8 cellular contexts compared by ENCODE assay signal in genomic region chr10:46634698-46635097, GRCh38. TPM values are rescaled to one million over a fixed set of nuclear protein-coding genes. Genes with fewer than 3 reads are reported as not detected.
DNase-seq lines count a peak whose midpoint lies in the region; ATAC-seq, FAIRE-seq and TF ChIP-seq lines count a peak whose summit lies in the region.
"Not testable (repeated sequence)": the region's sequence is repeated elsewhere in the genome, so short reads cannot be mapped to it uniquely, and the experiment has no call there.

No MANE protein-coding gene starts in this region.

- H3K4me2 ChIP-seq in GM23338 (peak overlapping the region; percentile 62; the same call in 1 of the 2 replicates), K562 (ENCODE audit: insufficient read depth, low read length) (peak overlapping the region; percentile 60; the same call in 1 of the 2 replicates), hepatocyte (peak overlapping the region; percentile 73)

- H3K9me1 ChIP-seq in K562 (ENCODE audit: control insufficient read depth, insufficient read depth, low read length) = not testable (repeated sequence)

- not testable (repeated sequence) for TF ChIP-seq RAD21 in K562 (CRISPR knock-in tag; conservative IDR thresholded peaks at IDR 0.05 in 1 of 2, IDR thresholded peaks at IDR 0.05 in 1 of 2)

- H3K4me1 Mint-ChIP-seq in GM23338, nephron: not testable (repeated sequence)

- not testable (repeated sequence) for FAIRE-seq in K562 (lab: Jason Lieb, UNC)
- peak; percentile 62 for FAIRE-seq in endometrium (lab: Jason Lieb, UNC)

- H3K9ac ChIP-seq in K562 (ENCODE audit: insufficient read depth in 1 of 2, low read depth in 2 of 2, low read length in 2 of 2) = not testable (repeated sequence)

- not testable (repeated sequence) for H3K9me3 ChIP-seq in RWPE2 (ENCODE audit: severe bottlenecking); K562 (replicated peaks; ENCODE audit: control insufficient read depth, insufficient read depth, low read depth, low read length); hepatocyte (ENCODE audit: low read depth); aorta (ENCODE audit: control insufficient read depth, low read length)

- not testable (repeated sequence) for H3K36me3 ChIP-seq in GM23338 (ENCODE audit: insufficient read depth); RWPE2 (ENCODE audit: low read depth); K562 (ENCODE audit: control insufficient read depth, insufficient read depth, low read length); hepatocyte (replicated peaks; ENCODE audit: insufficient read depth, low read depth); aorta (ENCODE audit: control insufficient read depth in 1 of 2, insufficient read depth in 2 of 2, low read length in 1 of 2)

- H3F3A ChIP-seq in GM23338 (replicated peaks; ENCODE audit: low read depth) = not testable (repeated sequence)

- in situ Hi-C loops in K562 (cut with MboI) = not testable (repeated sequence)

- not testable (repeated sequence) for ATAC-seq in GM23338; RWPE2 (ENCODE audit: low read depth)
- ATAC-seq in K562 (peak; percentile 52), sciatic nerve (peak; percentile 59), aorta (ENCODE audit: low FRiP score) (peak; percentile 45)

- not testable (repeated sequence) for TF ChIP-seq EP300 in K562 (IDR thresholded peaks at IDR 0.05; ENCODE audit: low read length)

- intact Hi-C loops in K562 (cut with micrococcal nuclease); sciatic nerve (cut with DNase I); aorta (cut with DNase I): not testable (repeated sequence)

- peak overlapping the region; percentile 65 for H3K4me3 Mint-ChIP-seq in GM23338
- peak overlapping the region; percentile 72 to 82 (median 80) for H3K4me3 Mint-ChIP-seq in nephron

- H3K4me3 ChIP-seq in GM23338; K562; hepatocyte; aorta (ENCODE audit: low read length in 2 of 2): not testable (repeated sequence)
- H3K4me3 ChIP-seq in RWPE2 (ENCODE audit: severe bottlenecking) = peak overlapping the region; percentile 20

- TF ChIP-seq CTCF in GM23338 (conservative IDR thresholded peaks at IDR 0.05; ENCODE audit: low read depth in 2 of 2); RWPE2 (IDR thresholded peaks at IDR 0.05; ENCODE audit: poor library complexity, severe bottlenecking); K562 (IDR thresholded peaks at IDR 0.05 in 2 of 3, conservative IDR thresholded peaks at IDR 0.05 in 1 of 3; ENCODE audit: insufficient read depth in 2 of 3, low read depth in 1 of 3, low read length in 3 of 3); hepatocyte (IDR thresholded peaks at IDR 0.05; ENCODE audit: poor library complexity); nephron (IDR thresholded peaks at IDR 0.05; ENCODE audit: unreplicated experiment in 3 of 3): not testable (repeated sequence)

- H3K27ac ChIP-seq in GM23338 (ENCODE audit: low read depth); RWPE2 (ENCODE audit: poor library complexity, severe bottlenecking); K562 (ENCODE audit: extremely low read depth, low read depth, low read length); aorta (ENCODE audit: low read depth in 1 of 2, low read length in 2 of 2): not testable (repeated sequence)
- H3K27ac ChIP-seq in hepatocyte = peak overlapping the region; percentile 40

- CTCF ChIA-PET in K562 (lab: Yijun Ruan, JAX; ENCODE audit: low intra/inter-chr PET ratio) = not testable (repeated sequence)

- H3K27me3 Mint-ChIP-seq in GM23338 (ENCODE audit: insufficient read depth, low read depth, poor library complexity); nephron (ENCODE audit: low read depth): not testable (repeated sequence)

- H2AFZ ChIP-seq in GM23338, hepatocyte: not testable (repeated sequence)
- H2AFZ ChIP-seq in K562 (ENCODE audit: low read depth, low read length) = peak overlapping the region; percentile 72; the same call in 1 of the 2 replicates

- H4K20me1 ChIP-seq in GM23338 (replicated peaks; ENCODE audit: insufficient read depth); K562 (replicated peaks; ENCODE audit: control insufficient read depth, insufficient read depth, low read length); hepatocyte (ENCODE audit: insufficient read depth, poor library complexity, severe bottlenecking): not testable (repeated sequence)

- not testable (repeated sequence) for H3K27ac Mint-ChIP-seq in GM23338
- peak overlapping the region in 2 of 3 experiments; percentile 77 to 88 for H3K27ac Mint-ChIP-seq in nephron

- not testable (repeated sequence) for H3K27me3 ChIP-seq in GM23338 (ENCODE audit: insufficient read depth); RWPE2 (ENCODE audit: insufficient read depth, poor library complexity, severe bottlenecking); K562 (ENCODE audit: control insufficient read depth in 2 of 2, insufficient read depth in 2 of 2, low read length in 2 of 2); hepatocyte; aorta (ENCODE audit: control insufficient read depth in 1 of 2, insufficient read depth in 2 of 2, low read length in 1 of 2)

- not testable (repeated sequence) for H3K79me2 ChIP-seq in GM23338 (replicated peaks; ENCODE audit: insufficient read depth); K562 (ENCODE audit: control insufficient read depth, insufficient read depth, low read length); hepatocyte

- DNase-seq in GM23338 (ENCODE audit: low spot score); RWPE2 (ENCODE audit: low spot score); K562 (ENCODE audit: extremely low read depth in 1 of 4, low spot score in 3 of 4); hepatocyte (ENCODE audit: low spot score); sciatic nerve (ENCODE audit: low spot score); aorta: not testable (repeated sequence)

- not testable (repeated sequence) for H3K9me2 ChIP-seq in GM23338 (ENCODE audit: insufficient read depth); hepatocyte (replicated peaks; ENCODE audit: insufficient read depth)

- POLR2A ChIA-PET in K562 (lab: Yijun Ruan, JAX) = not testable (repeated sequence)

- not testable (repeated sequence) for H3K9me3 Mint-ChIP-seq in GM23338, nephron

- BruUV-seq in K562 (replicated peaks; lab: Mats Ljungman, UMichigan) = TSS peak; percentile 92

- H3K4me1 ChIP-seq in GM23338 (ENCODE audit: insufficient read depth); RWPE2 (ENCODE audit: insufficient read depth, poor library complexity, severe bottlenecking); K562 (replicated peaks in 1 of 2; ENCODE audit: control insufficient read depth in 2 of 2, insufficient read depth in 2 of 2, low read length in 2 of 2); hepatocyte (ENCODE audit: insufficient read depth); aorta (ENCODE audit: control insufficient read depth in 1 of 2, insufficient read depth in 2 of 2, low read length in 2 of 2): not testable (repeated sequence)

- not testable (repeated sequence) for TF ChIP-seq POLR2A in K562 (conservative IDR thresholded peaks at IDR 0.05)

- H3K36me3 Mint-ChIP-seq in GM23338 (ENCODE audit: low read depth); nephron (ENCODE audit: low read depth): not testable (repeated sequence)

- WGBS in K562 (ENCODE audit: insufficient coverage, low coverage, missing lambda C conversion rate) = 6% methylated on average over 5 of the region's 5 CpGs
- 22% methylated on average over 5 of the region's 5 CpGs for WGBS in hepatocyte (ENCODE audit: low lambda C conversion rate, missing lambda C conversion rate)
- WGBS in aorta, 2 donors = 16 to 24% methylated on average over 5 of the region's 5 CpGs

RNA-seq across cellular contexts. Expression of gene SYT15, which starts 55.8 kb away (rescaled TPM):
- 0.39 TPM in 1 of 2 replicates, not detected in the other for total RNA-seq in GM23338 (2014; rRNA removed; shearing (Covaris generic))
- polyA plus RNA-seq in GM23338 (2016; fragmentation: Nextera tagmentation; extraction: Ambion mirVana) = 0.83 and 1.5 TPM in 2 replicates
- total RNA-seq in K562 (2011; cell fraction: chromatin; rRNA removed; ENCODE audit: low replicate concordance) = 1.5 and 3.2 TPM in 2 replicates
- 0.67 and 1.1 TPM in 2 replicates for total RNA-seq in K562 (2011; cell fraction: nucleolus; rRNA removed)
- total RNA-seq in K562 (2011; cell fraction: nucleoplasm; rRNA removed) = 1.6 and 2.4 TPM in 2 replicates
- total RNA-seq in K562 (2014; rRNA removed) = 0.05 and 0.37 TPM in 2 replicates
- total RNA-seq in K562 (2014; rRNA removed; fragmentation: Illumina TruSeq; extraction: Trizol) = 0.25 and 0.70 TPM in 2 replicates
- total RNA-seq in K562 (2015; rRNA removed; fragmentation: Illumina TruSeq; extraction: Trizol) = 0.23 TPM in 1 of 2 replicates, not detected in the other
- total RNA-seq in K562 (2021) = 0.65 and 0.82 TPM in 2 replicates
- 0.22 and 0.53 TPM in 2 replicates for polyA plus RNA-seq in K562 (2011; rRNA removed)
- 0.15 and 0.25 TPM in 2 replicates for polyA plus RNA-seq in K562 (2011; cell fraction: cytosol; rRNA removed)
- polyA plus RNA-seq in K562 (2011; cell fraction: nucleus; rRNA removed) = 0.49 and 0.74 TPM in 2 replicates
- 0.15 and 0.39 TPM in 2 replicates for polyA plus RNA-seq in K562 (2012)
- 0.10 and 0.22 TPM in 2 replicates for polyA plus RNA-seq in K562 (2014; fragmentation: Illumina TruSeq; extraction: Trizol)
- polyA plus RNA-seq in K562 (2014; fragmentation: Nextera tagmentation; extraction: Ambion mirVana) = under 1 TPM; 0.15 to 0.20 TPM
- polyA plus RNA-seq in K562 (2014; rRNA removed) = 0.05 and 0.36 TPM in 2 replicates
- 0.51 and 0.60 TPM in 2 replicates for polyA minus RNA-seq in K562 (2011; rRNA and poly(A)+ RNA removed)
- not detected in 2 replicates for polyA minus RNA-seq in K562 (2011; cell fraction: cytosol; rRNA and poly(A)+ RNA removed)
- 0.33 and 0.40 TPM in 2 replicates for polyA minus RNA-seq in K562 (2011; cell fraction: nucleus; rRNA and poly(A)+ RNA removed)
- 0.24 and 2.9 TPM in 2 replicates for total RNA-seq in hepatocyte
- polyA plus RNA-seq in hepatocyte = 1.1 and 1.2 TPM in 2 replicates
- total RNA-seq in sciatic nerve = 17.1 TPM
- 10 to 100 TPM in 1 of 2 donors, 1 to 10 TPM in 1; 8.8 to 24.8 TPM for total RNA-seq in aorta
- under 1 TPM; 0.13 to 0.79 TPM for polyA plus RNA-seq in aorta
